ENCODE assay signal across 8 cellular contexts in genomic region chr1:67430358-67431155, GRCh38. TPM values are rescaled to one million over a fixed set of nuclear protein-coding genes. Genes with fewer than 3 reads are reported as not detected.
DNase-seq lines count a peak whose midpoint lies in the region; ATAC-seq and TF ChIP-seq lines count a peak whose summit lies in the region.

SERBP1 (minus strand) TSS chr1:67430402; CDS start chr1:67430300, 102 bp downstream.

- intact Hi-C loops in left cardiac atrium (cut with DNase I) = no loop called here

- peak within 1 kb of the TSS; percentile 94 for H3K27ac Mint-ChIP-seq in T-helper 1 cell treated with Interleukin-12 subunit alpha and Interleukin-12 subunit beta and Interleukin-4 antibody, amounts not matched to agents 30 μg/mL and 1 μg/mL, for 36 hours
- H3K27ac Mint-ChIP-seq in progenitor cell of endocrine pancreas = peak within 1 kb of the TSS; percentile 96

- H3K4me3 Mint-ChIP-seq in T-helper 1 cell treated with Interleukin-12 subunit alpha and Interleukin-12 subunit beta and Interleukin-4 antibody, amounts not matched to agents 30 μg/mL and 1 μg/mL, for 36 hours = peak within 1 kb of the TSS; percentile 90
- peak within 1 kb of the TSS; percentile 86 for H3K4me3 Mint-ChIP-seq in progenitor cell of endocrine pancreas (ENCODE audit: low read depth)

- in situ Hi-C loops in GM13977 (cut with MboI; ENCODE audit: low pct_unique_long_range_greater_than_20kb, low sequenced_read_pairs, unreplicated experiment) = no loop called here

- peak; percentile 87 for ATAC-seq in HG02884 (IDR thresholded peaks at IDR 0.05; ENCODE audit: unreplicated experiment)
- ATAC-seq in left cardiac atrium = peak; percentile 97 to 98

- TF ChIP-seq CTCF in GM13977 (IDR thresholded peaks at IDR 0.05; ENCODE audit: extremely low read depth, insufficient read depth, missing control alignments) (no peak), progenitor cell of endocrine pancreas (IDR thresholded peaks at IDR 0.05; ENCODE audit: unreplicated experiment) (no peak)

- no peaks in the 10 kb centered on the region for H3K9me3 Mint-ChIP-seq in T-helper 1 cell treated with Interleukin-12 subunit alpha and Interleukin-12 subunit beta and Interleukin-4 antibody, amounts not matched to agents 30 μg/mL and 1 μg/mL, for 36 hours
- H3K9me3 Mint-ChIP-seq in progenitor cell of endocrine pancreas (ENCODE audit: low read depth) = no peaks in the 10 kb centered on the region

- H3K27me3 Mint-ChIP-seq in T-helper 1 cell treated with Interleukin-12 subunit alpha and Interleukin-12 subunit beta and Interleukin-4 antibody, amounts not matched to agents 30 μg/mL and 1 μg/mL, for 36 hours (ENCODE audit: low read depth) = no peaks in the 10 kb centered on the region
- no peaks in the 10 kb centered on the region for H3K27me3 Mint-ChIP-seq in progenitor cell of endocrine pancreas

- peak; percentile 95 for DNase-seq in GM13977 (ENCODE audit: low spot score)
- DNase-seq in NCI-H1694 (lab: John Stamatoyannopoulos, UW) = peak; percentile 97
- DNase-seq in amniotic stem cell (lab: John Stamatoyannopoulos, UW) = peak; percentile 80
- peak; percentile 98 for DNase-seq in left cardiac atrium
- DNase-seq in progenitor cell of endocrine pancreas (ENCODE audit: low spot score, unreplicated experiment) = peak; percentile 90
- DNase-seq in ureter (ENCODE audit: low spot score) = peak; percentile 95

- peaks cover 35% of the 10 kb centered on the region for H3K36me3 Mint-ChIP-seq in T-helper 1 cell treated with Interleukin-12 subunit alpha and Interleukin-12 subunit beta and Interleukin-4 antibody, amounts not matched to agents 30 μg/mL and 1 μg/mL, for 36 hours (ENCODE audit: low read depth)
- peaks cover 11% of the 10 kb centered on the region for H3K36me3 Mint-ChIP-seq in progenitor cell of endocrine pancreas (ENCODE audit: insufficient read depth)

- peaks cover 45% of the 10 kb centered on the region for H3K4me1 Mint-ChIP-seq in T-helper 1 cell treated with Interleukin-12 subunit alpha and Interleukin-12 subunit beta and Interleukin-4 antibody, amounts not matched to agents 30 μg/mL and 1 μg/mL, for 36 hours (ENCODE audit: low read depth)
- peaks cover 31% of the 10 kb centered on the region for H3K4me1 Mint-ChIP-seq in progenitor cell of endocrine pancreas (ENCODE audit: low read depth)

RNA-seq across cellular contexts. Expression of gene SERBP1, which starts in this region (rescaled TPM):
- total RNA-seq in left cardiac atrium = 100 to 1,000 TPM; 103 to 122 TPM
- total RNA-seq in progenitor cell of endocrine pancreas = 265 and 268 TPM in 2 replicates
- total RNA-seq in ureter = 174 TPM

Comparison
In these comparisons a context has a peak if more than half of its experiments do, and no peak if none do; other contexts are left out.
1. Peak in every context shown above with its lines: DNase-seq and ATAC-seq.